Comparison of ENCODE assay signal across 16 cellular contexts in genomic region chr11:32312206-32312817, GRCh38.
A peak's percentile ranks its signal among the peaks of the same experiment; 100 is the strongest.
DNase-seq lines count a peak whose midpoint lies in the region; ATAC-seq, FAIRE-seq and TF ChIP-seq lines count a peak whose summit lies in the region.
"Had no signal": no experiment of that assay in that cellular context is flagged by ENCODE, and none has a peak within 500 bp of the region (broad histone marks: within the 10 kb centered on the region; RNA-seq: fewer than 3 reads in every experiment).

No MANE protein-coding gene starts in this region.

- H3K27me3 ChIP-seq in SK-N-SH (ENCODE audit: insufficient read depth): no peaks in the 10 kb centered on the region
- no peaks in the 10 kb centered on the region for H3K27me3 ChIP-seq in bronchial epithelial cell (ENCODE audit: control insufficient read depth, insufficient read depth, low read length)
- no peaks in the 10 kb centered on the region for H3K27me3 ChIP-seq in foreskin keratinocyte
- H3K27me3 ChIP-seq: SJSA1 had no signal

- no peaks in the 10 kb centered on the region for H3K79me2 ChIP-seq in SK-N-SH (ENCODE audit: insufficient read depth)

- CTCF ChIA-PET in SK-N-SH (lab: Yijun Ruan, JAX): interaction anchor here (0.6 to 1.6 kb wide), 13 partner anchors 8 to 68 kb away, joined by 3 to 11 read pairs (median 3); no protein-coding TSS in a partner anchor

- TF ChIP-seq RAD21 in SK-N-SH (IDR thresholded peaks at IDR 0.05; ENCODE audit: low read length): no peak

- TF ChIP-seq EP300 in SK-N-SH (IDR thresholded peaks at IDR 0.05; ENCODE audit: borderline replicate concordance in 1 of 2, low read depth in 1 of 2, low read length in 1 of 2): no peak

- no peak for FAIRE-seq in bronchial epithelial cell (lab: Jason Lieb, UNC)

- H3K9ac ChIP-seq in SK-N-SH: no peak overlapping the region

- no peak for DNase-seq in SK-N-SH
- DNase-seq in bronchial epithelial cell (ENCODE audit: low read depth): peak; percentile 48
- peak; percentile 39 for DNase-seq in left kidney (ENCODE audit: low read depth, low spot score)
- DNase-seq in foreskin keratinocyte: no peak
- no peak for DNase-seq in T1000 (lab: John Stamatoyannopoulos, UW)
- DNase-seq in NCI-H1436 (lab: John Stamatoyannopoulos, UW): no peak
- DNase-seq: activated CD4-positive, alpha-beta T cell treated with anti-CD3 and anti-CD28 coated beads for 1 hour; DMS79; effector memory CD4-positive, alpha-beta T cell; stimulated activated CD4-positive, alpha-beta T cell treated with anti-CD3 and anti-CD28 coated beads, Interleukin-4, amount 100 ng/mL, for 4 hours had no signal

- no peaks in the 10 kb centered on the region for H3K9me3 ChIP-seq in SK-N-SH
- H3K9me3 ChIP-seq: HAP-1, SJSA1 had no signal

- H2AFZ ChIP-seq in SK-N-SH (ENCODE audit: low read depth): 0 out of 2 replicates have a peak overlapping the region, but pooled peaks have one; percentile 38

- H3K4me3 ChIP-seq in SK-N-SH (ENCODE audit: low read depth in 2 of 2, low read length in 1 of 2) (peak overlapping the region in 1 of 2 experiments; percentile 18; a peak in 1 of 4 replicates), bronchial epithelial cell (ENCODE audit: low read depth, low read length) (no peak overlapping the region)
- H3K4me3 ChIP-seq: HAP-1, SJSA1, skin epidermis had no signal

- WGBS in SK-N-SH (ENCODE audit: low lambda C conversion rate): 37% methylated on average over 6 of the region's 6 CpGs

- no peak for TF ChIP-seq CTCF in SK-N-SH (IDR thresholded peaks at IDR 0.05)
- no peak for TF ChIP-seq CTCF in bronchial epithelial cell (IDR thresholded peaks at IDR 0.05; ENCODE audit: insufficient read depth, low read length, severe bottlenecking)
- TF ChIP-seq CTCF in foreskin keratinocyte (conservative IDR thresholded peaks at IDR 0.05): no peak

- H3K4me2 ChIP-seq in SK-N-SH: peak overlapping the region; percentile 20; the same call in 1 of the 2 replicates

- ATAC-seq in SK-N-SH treated with all-trans-retinoic acid at 6 μM for 48 hours (no peak), HG03442 (IDR thresholded peaks at IDR 0.05; ENCODE audit: unreplicated experiment) (no peak), foreskin keratinocyte (no peak)

- POLR2A ChIA-PET in SK-N-SH (lab: Yijun Ruan, JAX): no interaction called here

- H3K27ac ChIP-seq in SK-N-SH (ENCODE audit: low read depth in 2 of 2, low read length in 1 of 2): no peak overlapping the region
- no peak overlapping the region for H3K27ac ChIP-seq in foreskin keratinocyte
- H3K27ac ChIP-seq: C4-2B, SJSA1, skin epidermis had no signal

- H3K4me1 ChIP-seq in SK-N-SH (ENCODE audit: control insufficient read depth in 1 of 2, insufficient read depth in 2 of 2, low read depth in 1 of 2, low read length in 1 of 2) (peaks cover 2 to 4% of the 10 kb centered on the region in 2 experiments; a peak in 2 of 4 replicates), foreskin keratinocyte (peaks cover 4% of the 10 kb centered on the region)
- H3K4me1 ChIP-seq: HAP-1, SJSA1 had no signal

- H3K9me2 ChIP-seq in SK-N-SH: no peaks in the 10 kb centered on the region

- peaks cover 5% of the 10 kb centered on the region for H3F3A ChIP-seq in SK-N-SH (replicated peaks; ENCODE audit: insufficient read depth)

- H3K36me3 ChIP-seq in SK-N-SH (replicated peaks in 1 of 2; ENCODE audit: control insufficient read depth in 1 of 2, insufficient read depth in 2 of 2, low read length in 1 of 2) (no peaks in the 10 kb centered on the region), bronchial epithelial cell (ENCODE audit: control insufficient read depth, insufficient read depth, low read length) (no peaks in the 10 kb centered on the region)
- H3K36me3 ChIP-seq: HAP-1, SJSA1 had no signal

- no peaks in the 10 kb centered on the region for H4K20me1 ChIP-seq in SK-N-SH (ENCODE audit: insufficient read depth)

TF ChIP-seq in SK-N-SH, 30 proteins besides CTCF, POLR2A, EP300 and RAD21 (continues in another document):
- TF ChIP-seq FOXM1 (IDR thresholded peaks at IDR 0.05; ENCODE audit: low read depth): no peak
- no peak for TF ChIP-seq RFX5 (IDR thresholded peaks at IDR 0.05; ENCODE audit: low read length)
- TF ChIP-seq TAF1 (IDR thresholded peaks at IDR 0.05; ENCODE audit: borderline replicate concordance, low read depth, low read length): no peak
- TF ChIP-seq USF1 (IDR thresholded peaks at IDR 0.05; ENCODE audit: borderline replicate concordance, low read depth): no peak
- TF ChIP-seq REST (IDR thresholded peaks at IDR 0.05; ENCODE audit: low read depth, low read length): no peak
- no peak for TF ChIP-seq TEAD4 (IDR thresholded peaks at IDR 0.05; ENCODE audit: borderline replicate concordance, insufficient read depth)
- no peak for TF ChIP-seq JUND (IDR thresholded peaks at IDR 0.05)
- TF ChIP-seq RXRA (IDR thresholded peaks at IDR 0.05; ENCODE audit: borderline replicate concordance, low read depth): no peak
- no peak for TF ChIP-seq POLR2AphosphoS5 (IDR thresholded peaks at IDR 0.05; ENCODE audit: low read depth, low read length)

TF ChIP-seq in SK-N-SH treated with all-trans-retinoic acid at 6 μM for 48 hours, 23 proteins besides CTCF, POLR2A, EP300 and RAD21:
- TF ChIP-seq ZNF565 (CRISPR knock-in tag; conservative IDR thresholded peaks at IDR 0.05; ENCODE audit: low read depth) (no peak), CSRNP3 (CRISPR knock-in tag; IDR thresholded peaks at IDR 0.05) (no peak), ARNTL (CRISPR knock-in tag; IDR thresholded peaks at IDR 0.05; ENCODE audit: borderline replicate concordance, low read depth) (no peak), ESRRG (CRISPR knock-in tag; IDR thresholded peaks at IDR 0.05) (no peak), TSHZ2 (CRISPR knock-in tag; IDR thresholded peaks at IDR 0.05) (no peak), ZC3H10 (CRISPR knock-in tag; IDR thresholded peaks at IDR 0.05) (no peak), ZNF70 (CRISPR knock-in tag; IDR thresholded peaks at IDR 0.05) (no peak), GLIS3 (CRISPR knock-in tag; IDR thresholded peaks at IDR 0.05) (no peak), ZNF8 (CRISPR knock-in tag; IDR thresholded peaks at IDR 0.05) (no peak), OSR1 (CRISPR knock-in tag; IDR thresholded peaks at IDR 0.05) (no peak), CSDC2 (CRISPR knock-in tag; IDR thresholded peaks at IDR 0.05) (no peak), SNAI2 (CRISPR knock-in tag; IDR thresholded peaks at IDR 0.05) (no peak), PPARA (CRISPR knock-in tag; IDR thresholded peaks at IDR 0.05; ENCODE audit: borderline replicate concordance) (no peak)

Comparison
In these comparisons a context has a peak if more than half of its experiments do, and no peak if none do; other contexts are left out.
1. DNase-seq: peak in bronchial epithelial cell (single experiment) and left kidney (single experiment); none in SK-N-SH (single experiment), foreskin keratinocyte (0 of 2), T1000 (single experiment) and NCI-H1436 (single experiment).